10 cellular contexts compared by ENCODE assay signal in the genomic region with DNA sequence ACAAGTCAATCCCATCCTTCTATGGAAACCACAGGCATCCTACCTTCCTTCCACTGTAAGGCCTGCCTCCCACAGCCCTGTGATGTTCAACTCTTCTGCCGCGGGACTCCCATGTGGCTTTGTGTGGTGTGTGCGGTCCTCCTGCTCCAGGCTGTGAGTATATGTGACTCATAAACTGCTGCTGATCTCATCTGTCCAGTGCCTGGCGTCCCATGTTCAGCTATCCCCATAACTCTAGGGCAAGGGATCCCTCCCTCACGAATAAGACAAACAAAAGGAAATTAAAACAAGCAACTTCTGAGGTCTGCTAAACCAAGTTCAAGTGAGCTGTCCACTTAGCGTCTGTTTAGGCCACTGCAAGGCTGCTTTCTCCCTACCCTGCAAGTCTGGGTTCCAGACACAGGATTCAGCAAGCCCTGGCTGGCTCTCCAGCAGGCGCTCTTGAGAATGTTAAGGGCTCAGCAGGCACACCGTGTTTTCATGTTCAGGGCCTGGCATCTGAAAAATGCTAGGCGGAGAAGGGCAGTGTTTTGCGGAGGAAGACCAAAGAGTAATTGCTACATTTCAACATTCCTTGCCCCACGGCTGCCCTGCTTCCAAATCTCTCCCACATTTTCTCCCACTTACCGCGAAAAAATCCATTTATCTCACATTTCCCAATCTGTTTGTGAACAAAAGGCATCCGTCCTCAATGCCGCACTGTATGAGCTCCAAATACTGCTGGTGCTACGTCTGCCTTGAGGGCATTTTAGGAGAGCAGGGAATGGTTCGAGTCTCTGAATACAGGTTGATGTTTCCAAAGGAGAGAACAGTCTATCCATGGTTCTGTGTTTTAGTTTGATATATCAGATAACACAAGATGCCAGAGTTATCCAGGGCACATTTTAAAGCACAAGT.
DNase-seq lines count a peak whose midpoint lies in the region; ATAC-seq, FAIRE-seq and TF ChIP-seq lines count a peak whose summit lies in the region.
"Had no signal": no experiment of that assay in that cellular context is flagged by ENCODE, and none has a peak within 500 bp of the region (broad histone marks: within the 10 kb centered on the region; RNA-seq: fewer than 3 reads in every experiment).

No MANE protein-coding gene starts in this region.

- intact Hi-C loops in tibial artery (cut with DNase I; ENCODE audit: low total_unique reads), result no loop called here

- H3K9me3 ChIP-seq in tibial artery, result no peaks in the 10 kb centered on the region

- H3K4me1 ChIP-seq in tibial artery, result peaks cover 0 to 13% (median 0%) of the 10 kb centered on the region in 4 donors

- ATAC-seq in GM18861 (IDR thresholded peaks at IDR 0.05; ENCODE audit: unreplicated experiment), result no peak
- ATAC-seq: GM12878 had no signal

- DNase-seq in HTR-8/SVneo (ENCODE audit: insufficient read length, low spot score) (peak; percentile 81), cardiac fibroblast (ENCODE audit: low read depth in 2 of 2) (peak; percentile 71 to 84), kidney epithelial cell (ENCODE audit: low read depth) (peak; percentile 72), tibial artery (no peak), DMS153 (lab: John Stamatoyannopoulos, UW) (no peak), KBM-7 (no peak), NCI-H1436 treated with DMSO at 0.1 percent for 48 hours (lab: John Stamatoyannopoulos, UW) (no peak)
- DNase-seq: stimulated activated CD4-positive, alpha-beta T cell treated with anti-CD3 and anti-CD28 coated beads, Interleukin-2, amount 100 ng/mL, for 24 hours had no signal

- no peak for TF ChIP-seq CTCF in cardiac fibroblast (IDR thresholded peaks at IDR 0.05; ENCODE audit: low read depth, low read length)
- TF ChIP-seq CTCF in kidney epithelial cell (IDR thresholded peaks at IDR 0.05; ENCODE audit: insufficient read depth, low read length, poor library complexity, severe bottlenecking), result no peak
- TF ChIP-seq CTCF in tibial artery (IDR thresholded peaks at IDR 0.05), result no peak

- H3K36me3 ChIP-seq in kidney epithelial cell (ENCODE audit: control insufficient read depth, insufficient read depth, low read length), result no peaks in the 10 kb centered on the region
- no peaks in the 10 kb centered on the region for H3K36me3 ChIP-seq in tibial artery

- H3K4me3 ChIP-seq in cardiac fibroblast (replicated peaks in 1 of 2; ENCODE audit: low read depth in 2 of 2, low read length in 2 of 2) (no peak overlapping the region), kidney epithelial cell (ENCODE audit: low read depth, low read length) (no peak overlapping the region), tibial artery (peak overlapping the region in 1 of 2 donors; percentile 4)
- H3K4me3 ChIP-seq: GM12878 had no signal

- H3K27ac ChIP-seq in tibial artery, result peak overlapping the region; percentile 36 to 64

- H3K27me3 ChIP-seq in kidney epithelial cell (ENCODE audit: control insufficient read depth, insufficient read depth, low read length) (no peaks in the 10 kb centered on the region), tibial artery (no peaks in the 10 kb centered on the region)

- in situ Hi-C loops in KBM-7 (cut with MboI; ENCODE audit: low pct_unique_long_range_greater_than_20kb, low sequenced_read_pairs), result no loop called here

- peak; percentile 97 for FAIRE-seq in HTR-8/SVneo (lab: Jason Lieb, UNC)
- FAIRE-seq: GM12878 had no signal

Comparison
In these comparisons a context has a peak if more than half of its experiments do, and no peak if none do; other contexts are left out.
1. DNase-seq: peak in HTR-8/SVneo (single experiment), cardiac fibroblast (2 of 2) and kidney epithelial cell (single experiment); none in tibial artery (0 of 2), DMS153 (single experiment), KBM-7 (single experiment) and NCI-H1436 treated with DMSO at 0.1 percent for 48 hours (single experiment).